ENCODE assay signal across 10 cellular contexts in genomic region chr2:217835931-217836881, GRCh38.
DNase-seq lines count a peak whose midpoint lies in the region; ATAC-seq and TF ChIP-seq lines count a peak whose summit lies in the region.
"Had no signal": no experiment of that assay in that cellular context is flagged by ENCODE, and none has a peak within 500 bp of the region (broad histone marks: within the 10 kb centered on the region; RNA-seq: fewer than 3 reads in every experiment).

No MANE protein-coding gene starts in this region.

- CTCF ChIA-PET in SK-N-SH (lab: Yijun Ruan, JAX) = interaction anchor here (0.8 to 3.9 kb wide), 5 partner anchors 9 to 53 kb away, joined by 3 to 11 read pairs (median 8); no protein-coding TSS in a partner anchor

- H3K36me3 ChIP-seq in SK-N-SH (replicated peaks in 1 of 2; ENCODE audit: control insufficient read depth in 1 of 2, insufficient read depth in 2 of 2, low read length in 1 of 2) = peaks cover 14 to 42% of the 10 kb centered on the region in 2 experiments
- H3K36me3 ChIP-seq in neural progenitor cell = no peaks in the 10 kb centered on the region

- ATAC-seq in HG03432 (IDR thresholded peaks at IDR 0.05; ENCODE audit: unreplicated experiment) (no peak), HG02885 (IDR thresholded peaks at IDR 0.05; ENCODE audit: poor library complexity, unreplicated experiment) (no peak)

- H3K9me3 Mint-ChIP-seq in neural progenitor cell = no peaks in the 10 kb centered on the region
- H3K9me3 Mint-ChIP-seq: CD4-positive, alpha-beta memory T cell; central memory CD8-positive, alpha-beta T cell had no signal

- H3K4me2 ChIP-seq in SK-N-SH (no peak overlapping the region), neural progenitor cell (peak overlapping the region; percentile 58)

- H3K4me1 ChIP-seq in SK-N-SH (ENCODE audit: control insufficient read depth in 1 of 2, insufficient read depth in 2 of 2, low read depth in 1 of 2, low read length in 1 of 2) = peaks cover 10 to 25% of the 10 kb centered on the region in 2 experiments; a peak in 2 of 4 replicates
- peaks cover 16% of the 10 kb centered on the region for H3K4me1 ChIP-seq in neural progenitor cell

- no peaks in the 10 kb centered on the region for H3K9me2 ChIP-seq in SK-N-SH

- H3F3A ChIP-seq in SK-N-SH (replicated peaks; ENCODE audit: insufficient read depth) (peaks cover 5% of the 10 kb centered on the region), neural progenitor cell (ENCODE audit: low read depth) (peaks cover 21% of the 10 kb centered on the region)

- H3K27me3 ChIP-seq in SK-N-SH (ENCODE audit: insufficient read depth) (no peaks in the 10 kb centered on the region), neural progenitor cell (peaks cover 100% of the 10 kb centered on the region)

- DNase-seq in AG09309 (ENCODE audit: low read depth) = peak; percentile 96
- peak; percentile 54 for DNase-seq in SK-N-SH
- DNase-seq in fibroblast of the aortic adventitia (ENCODE audit: low read depth) = peak; percentile 99
- DNase-seq in neural progenitor cell (ENCODE audit: low spot score) = peak; percentile 78
- DNase-seq in NCI-H128 (lab: John Stamatoyannopoulos, UW; ENCODE audit: unreplicated experiment) = no peak
- no peak for DNase-seq in NOMO-1 treated with dmso at 0.1 percent for 144 hours (lab: John Stamatoyannopoulos, UW; ENCODE audit: unreplicated experiment)
- DNase-seq: CD4-positive, alpha-beta memory T cell had no signal

- peaks cover 13% of the 10 kb centered on the region for H3K79me2 ChIP-seq in SK-N-SH (ENCODE audit: insufficient read depth)
- no peaks in the 10 kb centered on the region for H3K79me2 ChIP-seq in neural progenitor cell (ENCODE audit: low read depth)

- no peak overlapping the region for H2AFZ ChIP-seq in SK-N-SH (ENCODE audit: low read depth)
- no peak overlapping the region for H2AFZ ChIP-seq in neural progenitor cell (replicated peaks)

- no peaks in the 10 kb centered on the region for H3K9me3 ChIP-seq in SK-N-SH
- no peaks in the 10 kb centered on the region for H3K9me3 ChIP-seq in neural progenitor cell (ENCODE audit: low read depth)

- no peak for TF ChIP-seq RAD21 in SK-N-SH (IDR thresholded peaks at IDR 0.05; ENCODE audit: low read length)

- peaks cover 7% of the 10 kb centered on the region for H3K36me3 Mint-ChIP-seq in neural progenitor cell
- H3K36me3 Mint-ChIP-seq: CD4-positive, alpha-beta memory T cell had no signal

- peaks cover 42% of the 10 kb centered on the region for H3K4me1 Mint-ChIP-seq in neural progenitor cell
- H3K4me1 Mint-ChIP-seq: CD4-positive, alpha-beta memory T cell; central memory CD8-positive, alpha-beta T cell had no signal

- H4K20me1 ChIP-seq in SK-N-SH (ENCODE audit: insufficient read depth) = peaks cover 41% of the 10 kb centered on the region
- peaks cover 13% of the 10 kb centered on the region for H4K20me1 ChIP-seq in neural progenitor cell (ENCODE audit: low read depth)

- no peak for TF ChIP-seq EP300 in SK-N-SH (IDR thresholded peaks at IDR 0.05; ENCODE audit: borderline replicate concordance in 1 of 2, low read depth in 1 of 2, low read length in 1 of 2)

- H3K4me3 Mint-ChIP-seq in neural progenitor cell = peak overlapping the region; percentile 50
- H3K4me3 Mint-ChIP-seq: CD4-positive, alpha-beta memory T cell; central memory CD8-positive, alpha-beta T cell had no signal

- H3K27me3 Mint-ChIP-seq in neural progenitor cell (ENCODE audit: insufficient read depth, low read depth) = peaks cover 8% of the 10 kb centered on the region

- TF ChIP-seq CTCF in AG09309 (IDR thresholded peaks at IDR 0.05; ENCODE audit: control insufficient read depth, insufficient read depth, low read depth, low read length, missing control alignments) (no peak), SK-N-SH (IDR thresholded peaks at IDR 0.05) (no peak), fibroblast of the aortic adventitia (IDR thresholded peaks at IDR 0.05; ENCODE audit: insufficient read depth, low read length) (no peak), neural progenitor cell (IDR thresholded peaks at IDR 0.05) (no peak)

- WGBS in SK-N-SH (ENCODE audit: low lambda C conversion rate) = 85% methylated on average over 10 of the region's 18 CpGs

- POLR2A ChIA-PET in SK-N-SH (lab: Yijun Ruan, JAX) = interaction anchor here (0.5 to 0.6 kb wide), 2 partner anchors 27 to 51 kb away, joined by 3 read pairs; no protein-coding TSS in a partner anchor

- H3K9ac ChIP-seq in SK-N-SH (no peak overlapping the region), neural progenitor cell (no peak overlapping the region)

- H3K4me3 ChIP-seq in AG09309 (ENCODE audit: control insufficient read depth, low read depth, low read length) (no peak overlapping the region), SK-N-SH (ENCODE audit: low read depth in 2 of 2, low read length in 1 of 2) (no peak overlapping the region), fibroblast of the aortic adventitia (ENCODE audit: low read depth, low read length) (no peak overlapping the region), neural progenitor cell (no peak overlapping the region)

- H3K27ac Mint-ChIP-seq in neural progenitor cell = peak overlapping the region; percentile 97
- H3K27ac Mint-ChIP-seq: CD4-positive, alpha-beta memory T cell had no signal

- H3K27ac ChIP-seq in SK-N-SH (ENCODE audit: low read depth in 2 of 2, low read length in 1 of 2) = peak overlapping the region; percentile 58 to 77; a peak in 3 of 4 replicates
- H3K27ac ChIP-seq in neural progenitor cell = no peak overlapping the region

TF ChIP-seq in SK-N-SH, 30 proteins besides CTCF, POLR2A, EP300 and RAD21 (continues in another document):
- TF ChIP-seq REST (IDR thresholded peaks at IDR 0.05; ENCODE audit: low read depth, low read length) (no peak), NRF1 (IDR thresholded peaks at IDR 0.05; ENCODE audit: low read depth, low read length) (no peak), EZH2phosphoT487 (IDR thresholded peaks at IDR 0.05; ENCODE audit: borderline replicate concordance, low read depth) (no peak), RCOR1 (IDR thresholded peaks at IDR 0.05; ENCODE audit: low read length) (no peak), FOSL2 (IDR thresholded peaks at IDR 0.05; ENCODE audit: borderline replicate concordance, low read depth) (no peak), FOXJ3 (CRISPR knock-in tag; IDR thresholded peaks at IDR 0.05) (no peak), CHD2 (IDR thresholded peaks at IDR 0.05; ENCODE audit: low read length, partially characterized antibody) (no peak), ZBTB33 (IDR thresholded peaks at IDR 0.05; ENCODE audit: borderline replicate concordance, low read depth) (no peak), NFIC (IDR thresholded peaks at IDR 0.05; ENCODE audit: borderline replicate concordance) (no peak), GATA2 (CRISPR knock-in tag; IDR thresholded peaks at IDR 0.05) (no peak), MAX (IDR thresholded peaks at IDR 0.05; ENCODE audit: low read depth) (no peak), USF2 (IDR thresholded peaks at IDR 0.05; ENCODE audit: borderline replicate concordance, low read depth, low read length) (no peak), FOXM1 (IDR thresholded peaks at IDR 0.05; ENCODE audit: low read depth) (no peak)

Comparison
In these comparisons a context has a peak if more than half of its experiments do, and no peak if none do; other contexts are left out.
1. DNase-seq: peak in AG09309 (single experiment), SK-N-SH (single experiment), fibroblast of the aortic adventitia (single experiment) and neural progenitor cell (single experiment); none in NCI-H128 (single experiment) and NOMO-1 treated with dmso at 0.1 percent for 144 hours (single experiment).